Comparison of ENCODE assay signal across 8 cellular contexts in genomic region chr19:58001895-58002369, GRCh38. TPM values are rescaled to one million over a fixed set of nuclear protein-coding genes. Genes with fewer than 3 reads are reported as not detected.
DNase-seq lines count a peak whose midpoint lies in the region; ATAC-seq and TF ChIP-seq lines count a peak whose summit lies in the region.

No MANE protein-coding gene starts in this region.

- H2AFZ ChIP-seq in neural progenitor cell (replicated peaks), result peak overlapping the region; percentile 68

- H3K4me1 Mint-ChIP-seq in T-helper 1 cell treated with Interleukin-12 subunit alpha and Interleukin-12 subunit beta and Interleukin-4 antibody, amounts not matched to agents 30 μg/mL and 1 μg/mL, for 36 hours (ENCODE audit: low read depth), result peaks cover 15% of the 10 kb centered on the region
- peaks cover 7% of the 10 kb centered on the region for H3K4me1 Mint-ChIP-seq in neural progenitor cell

- H3K27me3 ChIP-seq in esophagus (ENCODE audit: control insufficient read depth in 1 of 2, insufficient read depth in 2 of 2, low read length in 2 of 2) (no peaks in the 10 kb centered on the region), neural progenitor cell (no peaks in the 10 kb centered on the region)

- peak overlapping the region; percentile 87 to 92 for H3K27ac ChIP-seq in esophagus (ENCODE audit: low read depth in 2 of 2, low read length in 1 of 2)
- H3K27ac ChIP-seq in neural progenitor cell, result peak overlapping the region; percentile 85

- H3K9me3 ChIP-seq in esophagus (ENCODE audit: control insufficient read depth in 2 of 2, insufficient read depth in 1 of 2, low read depth in 1 of 2, low read length in 1 of 2) (peaks cover 22 to 35% of the 10 kb centered on the region in 2 donors), neural progenitor cell (ENCODE audit: low read depth) (peaks cover 26% of the 10 kb centered on the region)

- peak overlapping the region; percentile 79 for H3K27ac Mint-ChIP-seq in T-helper 1 cell treated with Interleukin-12 subunit alpha and Interleukin-12 subunit beta and Interleukin-4 antibody, amounts not matched to agents 30 μg/mL and 1 μg/mL, for 36 hours
- peak overlapping the region; percentile 43 for H3K27ac Mint-ChIP-seq in neural progenitor cell

- H3K36me3 ChIP-seq in esophagus (ENCODE audit: control insufficient read depth in 2 of 2, insufficient read depth in 2 of 2, low read length in 1 of 2) (peaks cover 15 to 25% of the 10 kb centered on the region in 2 donors), neural progenitor cell (peaks cover 58% of the 10 kb centered on the region)

- H3K36me3 Mint-ChIP-seq in T-helper 1 cell treated with Interleukin-12 subunit alpha and Interleukin-12 subunit beta and Interleukin-4 antibody, amounts not matched to agents 30 μg/mL and 1 μg/mL, for 36 hours (ENCODE audit: low read depth), result peaks cover 74% of the 10 kb centered on the region
- peaks cover 85% of the 10 kb centered on the region for H3K36me3 Mint-ChIP-seq in neural progenitor cell

- WGBS in esophagus, 2 donors, result 5 to 7% methylated on average over 23 of the region's 23 CpGs

- H3K9ac ChIP-seq in neural progenitor cell, result peak overlapping the region; percentile 95

- peak overlapping the region; percentile 81 for H3K4me3 Mint-ChIP-seq in T-helper 1 cell treated with Interleukin-12 subunit alpha and Interleukin-12 subunit beta and Interleukin-4 antibody, amounts not matched to agents 30 μg/mL and 1 μg/mL, for 36 hours
- H3K4me3 Mint-ChIP-seq in neural progenitor cell, result peak overlapping the region; percentile 92

- H3K27me3 Mint-ChIP-seq in T-helper 1 cell treated with Interleukin-12 subunit alpha and Interleukin-12 subunit beta and Interleukin-4 antibody, amounts not matched to agents 30 μg/mL and 1 μg/mL, for 36 hours (ENCODE audit: low read depth), result no peaks in the 10 kb centered on the region
- peaks cover 24% of the 10 kb centered on the region for H3K27me3 Mint-ChIP-seq in neural progenitor cell (ENCODE audit: insufficient read depth, low read depth)

- peak; percentile 15 for ATAC-seq in GM21360 (IDR thresholded peaks at IDR 0.05; ENCODE audit: unreplicated experiment)
- ATAC-seq in HG03108 (IDR thresholded peaks at IDR 0.05; ENCODE audit: unreplicated experiment), result no peak
- ATAC-seq in HG03045 (IDR thresholded peaks at IDR 0.05; ENCODE audit: unreplicated experiment), result no peak

- H3K4me2 ChIP-seq in neural progenitor cell, result peak overlapping the region; percentile 91

- no peaks in the 10 kb centered on the region for H4K20me1 ChIP-seq in neural progenitor cell (ENCODE audit: low read depth)

- TF ChIP-seq CTCF in AG10803 (conservative IDR thresholded peaks at IDR 0.05; ENCODE audit: low read length), result no peak
- no peak for TF ChIP-seq CTCF in neural progenitor cell (IDR thresholded peaks at IDR 0.05)

- H3K79me2 ChIP-seq in neural progenitor cell (ENCODE audit: low read depth), result peaks cover 52% of the 10 kb centered on the region

- peak; percentile 11 for DNase-seq in AG10803 (ENCODE audit: low read depth)
- no peak for DNase-seq in neural progenitor cell (ENCODE audit: low spot score)
- no peak for DNase-seq in NCI-H69 (lab: John Stamatoyannopoulos, UW)

- peaks cover 75% of the 10 kb centered on the region for H3K9me3 Mint-ChIP-seq in T-helper 1 cell treated with Interleukin-12 subunit alpha and Interleukin-12 subunit beta and Interleukin-4 antibody, amounts not matched to agents 30 μg/mL and 1 μg/mL, for 36 hours
- peaks cover 90% of the 10 kb centered on the region for H3K9me3 Mint-ChIP-seq in neural progenitor cell

- H3K4me3 ChIP-seq in AG10803 (ENCODE audit: low read length) (peak overlapping the region; percentile 86), esophagus (ENCODE audit: low read depth in 1 of 2, low read length in 2 of 2) (peak overlapping the region; percentile 69 to 75), neural progenitor cell (peak overlapping the region; percentile 82)

- H3F3A ChIP-seq in neural progenitor cell (ENCODE audit: low read depth), result peaks cover 10% of the 10 kb centered on the region

- H3K4me1 ChIP-seq in esophagus (ENCODE audit: control insufficient read depth in 2 of 2, insufficient read depth in 2 of 2, low read length in 1 of 2), result peaks cover 0 to 4% of the 10 kb centered on the region in 2 donors
- peaks cover 9% of the 10 kb centered on the region for H3K4me1 ChIP-seq in neural progenitor cell

RNA-seq across cellular contexts. Expression of gene ZNF606, which starts 0.7 kb away (rescaled TPM):
- 1 to 10 TPM; 4.6 to 7.2 TPM for polyA plus RNA-seq in esophagus
- 48.7 and 50.9 TPM in 2 replicates for total RNA-seq in neural progenitor cell (ENCODE audit: low replicate concordance)

RNA-seq across cellular contexts. Expression of gene C19orf18, which starts 27.6 kb away (rescaled TPM):
- 1 to 10 TPM in 1 of 2 donors, under 1 TPM in 1; 0.32 to 1.0 TPM for polyA plus RNA-seq in esophagus
- 0.15 TPM in 1 of 2 replicates, not detected in the other for total RNA-seq in neural progenitor cell (ENCODE audit: low replicate concordance)

RNA-seq across cellular contexts. Expression of gene ZSCAN1, which starts 31.9 kb away (rescaled TPM):
- under 1 TPM in 1 of 2 donors, not detected in 1; 0.05 TPM for polyA plus RNA-seq in esophagus
- total RNA-seq in neural progenitor cell (ENCODE audit: low replicate concordance), result 0.67 and 4.1 TPM in 2 replicates

RNA-seq across cellular contexts. Expression of gene ZNF256, which starts 54.4 kb away (rescaled TPM):
- polyA plus RNA-seq in esophagus, result 1 to 10 TPM; 2.5 TPM
- total RNA-seq in neural progenitor cell (ENCODE audit: low replicate concordance), result 15.9 and 23.2 TPM in 2 replicates

RNA-seq across cellular contexts. Expression of gene ZNF135, which starts 57.1 kb away (rescaled TPM):
- 1 to 10 TPM; 1.6 to 2.9 TPM for polyA plus RNA-seq in esophagus
- 9.5 and 11.1 TPM in 2 replicates for total RNA-seq in neural progenitor cell (ENCODE audit: low replicate concordance)
